ENCODE assay signal across 8 cellular contexts in the genomic region with DNA sequence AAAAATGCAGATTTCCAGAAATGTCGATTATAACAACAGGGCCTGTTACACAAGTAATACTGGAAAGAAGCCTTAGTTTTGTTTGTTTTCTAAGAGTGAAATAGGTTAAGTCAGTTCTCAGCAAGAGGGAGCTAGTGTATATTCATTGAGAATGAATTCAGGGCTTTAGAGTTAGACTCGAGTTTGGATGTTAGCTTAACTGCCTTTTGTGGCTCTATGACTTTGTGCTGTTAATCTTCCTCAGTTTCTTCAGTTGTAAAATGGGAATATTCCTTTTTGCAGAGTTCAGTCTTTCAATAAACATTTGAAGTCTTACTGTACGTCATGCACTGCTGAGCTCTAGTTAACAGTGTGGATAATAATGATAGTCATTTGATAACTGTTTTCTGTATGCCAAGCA. TPM values are rescaled to one million over a fixed set of nuclear protein-coding genes. Genes with fewer than 3 reads are reported as not detected.
DNase-seq lines count a peak whose midpoint lies in the region; ATAC-seq and TF ChIP-seq lines count a peak whose summit lies in the region.

No MANE protein-coding gene starts in this region.

- no peak for TF ChIP-seq CTCF in BJ (IDR thresholded peaks at IDR 0.05; ENCODE audit: insufficient read depth, low read depth, low read length)
- TF ChIP-seq CTCF in HFF-Myc (IDR thresholded peaks at IDR 0.05; ENCODE audit: low read depth, low read length, missing control alignments): no peak

- H3K36me3 ChIP-seq in BJ (ENCODE audit: control insufficient read depth, insufficient read depth, low read length): no peaks in the 10 kb centered on the region
- no peaks in the 10 kb centered on the region for H3K36me3 ChIP-seq in stomach smooth muscle (ENCODE audit: control insufficient read depth in 2 of 2, insufficient read depth in 2 of 2, low read length in 2 of 2)

- H3K4me3 ChIP-seq in BJ (ENCODE audit: low read depth, low read length) (peak overlapping the region; percentile 46), HFF-Myc (replicated peaks; ENCODE audit: low read depth, low read length) (peak overlapping the region; percentile 72), stomach smooth muscle (ENCODE audit: low read length in 2 of 2) (peak overlapping the region; percentile 81 to 92)

- H3K9ac ChIP-seq in stomach smooth muscle (ENCODE audit: low read length in 2 of 2): peak overlapping the region; percentile 90 to 97

- no peaks in the 10 kb centered on the region for H3K9me3 ChIP-seq in stomach smooth muscle (ENCODE audit: control insufficient read depth in 2 of 2, low read length in 2 of 2)

- H3K27ac ChIP-seq in stomach smooth muscle (ENCODE audit: low read length): peak overlapping the region; percentile 85

- POLR2A ChIA-PET in BJ (lab: Charles Lee): no interaction called here

- no peaks in the 10 kb centered on the region for H3K27me3 ChIP-seq in BJ (ENCODE audit: control insufficient read depth, insufficient read depth, low read length)
- H3K27me3 ChIP-seq in stomach smooth muscle (ENCODE audit: control insufficient read depth in 1 of 2, insufficient read depth in 2 of 2, low read length in 2 of 2): no peaks in the 10 kb centered on the region

- peak overlapping the region; percentile 95 to 99 for H3K27ac Mint-ChIP-seq in activated naive CD4-positive, alpha-beta T cell treated with anti-CD3 and anti-CD28 coated beads, Interleukin-2, amount 50 U/mL, for 72 hours

- DNase-seq in BJ (ENCODE audit: low read depth) (no peak), HFF-Myc (ENCODE audit: extremely low read depth, low read depth) (no peak), iris pigment epithelial cell (ENCODE audit: low read depth) (peak; percentile 53), HK-2 (ENCODE audit: unreplicated experiment) (no peak)
- no peak for DNase-seq in activated naive CD4-positive, alpha-beta T cell treated with anti-CD3 and anti-CD28 coated beads, Interleukin-2, amount 50 U/mL, for 72 hours (ENCODE audit: low spot score in 2 of 2)
- DNase-seq in stimulated activated CD4-positive, alpha-beta T cell treated with anti-CD3 and anti-CD28 coated beads, Interleukin-2, amount 100 ng/mL, for 24 hours: no peak

- peaks cover 29% of the 10 kb centered on the region for H3K4me1 ChIP-seq in stomach smooth muscle (ENCODE audit: control insufficient read depth, insufficient read depth, low read length)

- peaks cover 49 to 62% of the 10 kb centered on the region in 2 donors for H3K36me3 Mint-ChIP-seq in activated naive CD4-positive, alpha-beta T cell treated with anti-CD3 and anti-CD28 coated beads, Interleukin-2, amount 50 U/mL, for 72 hours

- no peak for ATAC-seq in activated naive CD4-positive, alpha-beta T cell treated with anti-CD3 and anti-CD28 coated beads, Interleukin-2, amount 50 U/mL, for 72 hours
- no peak for ATAC-seq in HG02884 (IDR thresholded peaks at IDR 0.05; ENCODE audit: unreplicated experiment)

- CTCF ChIA-PET in BJ (lab: Yijun Ruan, JAX): interaction anchor here (1.0 to 1.2 kb wide), 2 partner anchors 30 to 39 kb away, joined by 3 to 5 read pairs; no protein-coding TSS in a partner anchor

- H3K9me3 Mint-ChIP-seq in activated naive CD4-positive, alpha-beta T cell treated with anti-CD3 and anti-CD28 coated beads, Interleukin-2, amount 50 U/mL, for 72 hours: no peaks in the 10 kb centered on the region

RNA-seq across cellular contexts. Expression of a gene that starts 1.0 kb away (rescaled TPM):
- polyA plus RNA-seq in BJ (2011; rRNA removed): 70.0 and 124 TPM in 2 replicates
- 12.1 and 13.5 TPM in 2 replicates for polyA minus RNA-seq in BJ (2011; rRNA and poly(A)+ RNA removed)
- total RNA-seq in activated naive CD4-positive, alpha-beta T cell treated with anti-CD3 and anti-CD28 coated beads, Interleukin-2, amount 50 U/mL, for 72 hours: 100 to 1,000 TPM; 311 to 402 TPM

RNA-seq across cellular contexts. Expression of a gene that starts 33.1 kb away (rescaled TPM):
- 3.0 and 5.2 TPM in 2 replicates for polyA plus RNA-seq in BJ (2011; rRNA removed)
- polyA minus RNA-seq in BJ (2011; rRNA and poly(A)+ RNA removed): 18.6 and 19.4 TPM in 2 replicates
- 10 to 100 TPM; 63.7 to 72.3 TPM for total RNA-seq in activated naive CD4-positive, alpha-beta T cell treated with anti-CD3 and anti-CD28 coated beads, Interleukin-2, amount 50 U/mL, for 72 hours
